ENCODE assay signal across 8 cellular contexts in genomic region chr1:152001631-152002584, GRCh38. TPM values are rescaled to one million over a fixed set of nuclear protein-coding genes. Genes with fewer than 3 reads are reported as not detected.
A peak's percentile ranks its signal among the peaks of the same experiment; 100 is the strongest.
DNase-seq lines count a peak whose midpoint lies in the region; ATAC-seq and TF ChIP-seq lines count a peak whose summit lies in the region.

No MANE protein-coding gene starts in this region.

- no TSS peak for BruUV-seq in A673 (replicated peaks; lab: Mats Ljungman, UMichigan)

- intact Hi-C loops in A673 (cut with micrococcal nuclease; ENCODE audit: unreplicated experiment), result loop anchor here (1.0 kb wide), 2 partner anchors 68 to 113 kb away; no protein-coding TSS in a partner anchor
- intact Hi-C loops in left colon (cut with DNase I, micrococcal nuclease), result loop anchor here in 1 of 2 donors (5.0 kb wide), 1 partner anchor 35 kb away; no protein-coding TSS in a partner anchor

- CTCF ChIA-PET in A673 (lab: Charles Lee), result interaction anchor here (0.6 to 3.7 kb wide), 21 partner anchors 11 to 1815 kb away, joined by 3 to 25 read pairs (median 4); no protein-coding TSS in a partner anchor

- POLR2A ChIA-PET in A673 (lab: Charles Lee; ENCODE audit: low non-redundant PET), result no interaction called here

- H3K9me3 ChIP-seq in A673 (ENCODE audit: low read depth, low read length, poor library complexity, severe bottlenecking), result no peaks in the 10 kb centered on the region

- H3K4me3 ChIP-seq in A673 (ENCODE audit: low read depth, low read length, poor library complexity, severe bottlenecking) (no peak overlapping the region), WI38 (ENCODE audit: low read depth, low read length) (no peak overlapping the region)

- DNase-seq in A673 (ENCODE audit: low spot score) (peak; percentile 90), GM19238 (ENCODE audit: insufficient read length, low spot score) (peak; percentile 16), NCI-H2171 (lab: John Stamatoyannopoulos, UW) (peak; percentile 56), caudate nucleus (lab: John Stamatoyannopoulos, UW) (peak in 54 of 61 donors; percentile 5 to 86 (median 36)), left colon (peak; percentile 85 to 94)
- peak; percentile 57 to 60 for DNase-seq in stimulated activated CD4-positive, alpha-beta T cell treated with anti-CD3 and anti-CD28 coated beads, Interleukin-1b, Interleukin-23, amount 100 ng/mL, for 1 hour (ENCODE audit: low read depth in 2 of 2)

- peak; percentile 74 for ATAC-seq in left colon
- no peak for ATAC-seq in GM18909 (IDR thresholded peaks at IDR 0.05; ENCODE audit: poor library complexity, unreplicated experiment)

- H3K27ac ChIP-seq in A673 (ENCODE audit: low read depth, low read length, poor library complexity, severe bottlenecking), result no peak overlapping the region
- H3K27ac ChIP-seq in caudate nucleus (ENCODE audit: low read depth, low read length), result no peak overlapping the region

- peaks cover 33% of the 10 kb centered on the region for H3K27me3 ChIP-seq in A673 (replicated peaks; ENCODE audit: insufficient read depth, low read depth, low read length, poor library complexity)

- H3K36me3 ChIP-seq in A673 (ENCODE audit: insufficient read depth, low read length, poor library complexity, severe bottlenecking), result no peaks in the 10 kb centered on the region

- TF ChIP-seq CTCF in A673 (conservative IDR thresholded peaks at IDR 0.05; ENCODE audit: low read depth, low read length), result peak; percentile 92
- TF ChIP-seq CTCF in WI38 (IDR thresholded peaks at IDR 0.05; ENCODE audit: low read depth, low read length), result peak; percentile 96

- no peaks in the 10 kb centered on the region for H3K4me1 ChIP-seq in A673 (ENCODE audit: insufficient read depth, low read length, poor library complexity, severe bottlenecking)

RNA-seq across cellular contexts. Expression of gene S100A10, which starts 8.2 kb away (rescaled TPM):
- total RNA-seq in A673 (2021) (34.0 and 42.4 TPM in 2 replicates), left colon (1,000 to 10,000 TPM; 1,029 to 1,322 TPM)

RNA-seq across cellular contexts. Expression of gene S100A11, which starts 34.9 kb away (rescaled TPM):
- total RNA-seq in A673 (2021) (140 and 151 TPM in 2 replicates), left colon (100 to 1,000 TPM; 115 to 178 TPM)

Comparison
In these comparisons a context has a peak if more than half of its experiments do, and no peak if none do; other contexts are left out.
1. DNase-seq: peak in every context shown above with its lines; median percentile 90 in A673; 90 in left colon; 58 in stimulated activated CD4-positive, alpha-beta T cell treated with anti-CD3 and anti-CD28 coated beads, Interleukin-1b, Interleukin-23, amount 100 ng/mL, for 1 hour; 56 in NCI-H2171; 36 in caudate nucleus; 16 in GM19238.
2. RNA of gene S100A10, which starts 8.2 kb away (total RNA-seq): 1,029 to 1,322 TPM in left colon; 34.0 to 42.4 TPM in A673; every median in the first group is over 10 times any median in the second.